8 cellular contexts compared by ENCODE assay signal in genomic region chr3:43071313-43071893, GRCh38. TPM values are rescaled to one million over a fixed set of nuclear protein-coding genes. Genes with fewer than 3 reads are reported as not detected.
DNase-seq lines count a peak whose midpoint lies in the region; ATAC-seq and TF ChIP-seq lines count a peak whose summit lies in the region.

No MANE protein-coding gene starts in this region.

- peak in 9 of 12 donors; percentile 24 to 48 (median 34) for TF ChIP-seq CTCF in heart left ventricle (IDR thresholded peaks at IDR 0.05)
- TF ChIP-seq CTCF in OCI-LY7 (conservative IDR thresholded peaks at IDR 0.05; ENCODE audit: low read length): peak; percentile 77
- TF ChIP-seq CTCF in fibroblast of mammary gland (conservative IDR thresholded peaks at IDR 0.05; ENCODE audit: control insufficient read depth, insufficient read depth, low read depth, low read length): peak; percentile 54
- TF ChIP-seq CTCF in tibial artery (IDR thresholded peaks at IDR 0.05): peak; percentile 18

- 58 to 67% (median 62%) methylated on average over 7 of the region's 7 CpGs for WGBS in heart left ventricle, 4 donors

- H3K4me1 ChIP-seq in heart left ventricle (no peaks in the 10 kb centered on the region), OCI-LY7 (ENCODE audit: insufficient read depth, low read length, poor library complexity, severe bottlenecking) (no peaks in the 10 kb centered on the region), tibial artery (no peaks in the 10 kb centered on the region)

- BruUV-seq in OCI-LY7 (replicated peaks; lab: Mats Ljungman, UMichigan): no TSS peak

- H3K36me3 ChIP-seq in heart left ventricle (no peaks in the 10 kb centered on the region), OCI-LY7 (ENCODE audit: insufficient read depth, low read length) (no peaks in the 10 kb centered on the region), tibial artery (no peaks in the 10 kb centered on the region)

- H3K9me3 ChIP-seq in heart left ventricle: no peaks in the 10 kb centered on the region
- H3K9me3 ChIP-seq in OCI-LY7 (ENCODE audit: low read length): no peaks in the 10 kb centered on the region
- peaks cover 0 to 8% (median 0%) of the 10 kb centered on the region in 3 donors for H3K9me3 ChIP-seq in tibial artery

- H3K27me3 ChIP-seq in heart left ventricle: no peaks in the 10 kb centered on the region
- no peaks in the 10 kb centered on the region for H3K27me3 ChIP-seq in tibial artery

- H2AFZ ChIP-seq in OCI-LY7 (ENCODE audit: low read length): no peak overlapping the region

- POLR2A ChIA-PET in OCI-LY7 (lab: Charles Lee): no interaction called here

- CTCF ChIA-PET in OCI-LY7 (lab: Charles Lee; ENCODE audit: unreplicated experiment): interaction anchor here (0.7 kb wide), 1 partner anchor 316 kb away, joined by 3 read pairs; no protein-coding TSS in a partner anchor

- DNase-seq in heart left ventricle: no peak
- DNase-seq in Right ventricle myocardium inferior (ENCODE audit: missing footprints): no peak
- DNase-seq in OCI-LY7 (ENCODE audit: low spot score): peak; percentile 5
- DNase-seq in fibroblast of mammary gland (ENCODE audit: low read depth): peak; percentile 6
- DNase-seq in tibial artery: no peak
- DNase-seq in A172 (ENCODE audit: low spot score): no peak
- DNase-seq in NCI-H187 treated with DMSO at 0.1 percent for 48 hours (lab: John Stamatoyannopoulos, UW): no peak
- no peak for DNase-seq in SIG-M5 (lab: John Stamatoyannopoulos, UW)

- ATAC-seq in heart left ventricle: no peak
- ATAC-seq in Right ventricle myocardium inferior: no peak

- intact Hi-C loops in heart left ventricle (cut with DNase I): loop anchor here in 1 of 10 donors (10.0 kb wide), 1 partner anchor 97 kb away; the partner anchor contains the start of gene GASK1A
- intact Hi-C loops in Right ventricle myocardium inferior (cut with DNase I): no loop called here
- intact Hi-C loops in OCI-LY7 (cut with micrococcal nuclease; ENCODE audit: unreplicated experiment): no loop called here
- intact Hi-C loops in tibial artery (cut with DNase I; ENCODE audit: low total_unique reads): no loop called here

- no peak for TF ChIP-seq POLR2A in heart left ventricle (IDR thresholded peaks at IDR 0.05)

- H3K27ac ChIP-seq in heart left ventricle: no peak overlapping the region
- no peak overlapping the region for H3K27ac ChIP-seq in OCI-LY7 (ENCODE audit: low read depth, low read length, poor library complexity, severe bottlenecking)
- H3K27ac ChIP-seq in tibial artery: no peak overlapping the region

- no peaks in the 10 kb centered on the region for H3K79me2 ChIP-seq in OCI-LY7 (ENCODE audit: insufficient read depth, low read depth, low read length)

- H3K9me2 ChIP-seq in OCI-LY7 (ENCODE audit: insufficient read depth, low read length): no peaks in the 10 kb centered on the region

- H4K20me1 ChIP-seq in OCI-LY7 (ENCODE audit: insufficient read depth, low read length): no peaks in the 10 kb centered on the region

- H3K4me3 ChIP-seq in heart left ventricle: no peak overlapping the region
- no peak overlapping the region for H3K4me3 ChIP-seq in OCI-LY7 (ENCODE audit: low read depth, low read length, poor library complexity, severe bottlenecking)
- H3K4me3 ChIP-seq in fibroblast of mammary gland (ENCODE audit: control insufficient read depth, low read depth, low read length): no peak overlapping the region
- H3K4me3 ChIP-seq in tibial artery: no peak overlapping the region

- H3K4me2 ChIP-seq in OCI-LY7 (ENCODE audit: low read length): no peak overlapping the region

RNA-seq across cellular contexts. Expression of gene POMGNT2, which starts 34.5 kb away (rescaled TPM):
- total RNA-seq in heart left ventricle (10 to 100 TPM; 13.8 to 36.0 (median 18.5) TPM), Right ventricle myocardium inferior (23.0 TPM), OCI-LY7 (2022) (not detected in 2 replicates)
- polyA plus RNA-seq in heart left ventricle: 10 to 100 TPM in 1 of 2 donors, 1 to 10 TPM in 1; 9.1 to 22.4 TPM
- total RNA-seq in OCI-LY7 (2014; rRNA removed; shearing (Covaris generic)): not detected in 2 replicates
- total RNA-seq in A172 (2014; rRNA removed; shearing (Covaris generic)): 20.2 and 25.7 TPM in 2 replicates

Comparison
In these comparisons a context has a peak if more than half of its experiments do, and no peak if none do; other contexts are left out.
1. DNase-seq: peak in OCI-LY7 (single experiment) and fibroblast of mammary gland (single experiment); none in heart left ventricle (0 of 5), Right ventricle myocardium inferior (single experiment), tibial artery (0 of 2), A172 (single experiment), NCI-H187 treated with DMSO at 0.1 percent for 48 hours (single experiment) and SIG-M5 (single experiment).
2. CTCF ChIP-seq: peak in every context shown above with its lines; median percentile 77 in OCI-LY7; 54 in fibroblast of mammary gland; 34 in heart left ventricle; 18 in tibial artery.
3. RNA of gene POMGNT2, which starts 34.5 kb away (total RNA-seq): 23.0 TPM in Right ventricle myocardium inferior (single experiment), 20.2 to 25.7 TPM in A172 and 13.8 to 36.0 TPM in heart left ventricle; not detected in OCI-LY7; every median in the first group is over 10 times any median in the second.